Comparison of ENCODE assay signal across 8 cellular contexts in the genomic region with DNA sequence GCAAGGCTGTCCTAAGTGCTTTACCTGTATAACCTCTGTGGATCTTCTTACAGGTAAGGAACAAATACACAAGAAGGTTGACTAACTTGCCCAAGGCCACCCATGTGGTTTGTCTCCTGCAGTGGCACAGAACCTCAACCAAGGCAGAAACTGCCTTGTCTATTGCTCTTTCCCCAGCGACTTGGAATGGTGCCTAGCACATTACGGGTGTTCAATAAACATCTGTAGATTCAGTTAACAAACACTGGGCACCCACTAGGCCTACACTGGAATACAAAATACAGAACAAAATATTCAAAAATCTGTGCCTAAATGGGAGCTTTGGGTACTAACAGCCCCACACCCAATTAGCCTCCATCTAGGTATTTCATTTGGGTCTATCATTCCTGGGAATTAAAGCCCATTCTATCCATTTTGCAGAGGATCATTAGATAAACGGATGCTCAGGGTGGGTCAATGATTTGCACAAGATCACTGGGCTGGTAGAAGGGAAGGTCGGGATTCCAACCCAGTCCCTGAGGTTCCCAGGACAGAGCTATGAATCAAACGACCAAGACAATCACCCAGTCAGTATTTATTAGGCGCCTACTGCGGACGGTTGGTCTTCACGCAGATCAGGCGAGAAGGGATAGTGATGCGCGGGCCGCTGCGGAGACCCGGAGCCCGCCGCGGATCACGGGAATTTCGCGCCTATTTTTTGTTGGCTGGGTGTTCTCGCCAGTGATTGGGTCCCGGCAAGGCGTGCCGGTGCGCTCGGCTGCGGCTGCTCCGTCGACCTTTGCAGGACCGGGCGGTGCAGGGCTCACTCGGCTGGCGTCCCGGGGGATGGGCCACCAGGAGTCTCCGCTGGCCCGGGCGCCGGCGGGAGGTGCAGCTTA. TPM values are rescaled to one million over a fixed set of nuclear protein-coding genes. Genes with fewer than 3 reads are reported as not detected.
A peak's percentile ranks its signal among the peaks of the same experiment; 100 is the strongest.
DNase-seq lines count a peak whose midpoint lies in the region; ATAC-seq and TF ChIP-seq lines count a peak whose summit lies in the region.

Gene STK35, plus strand, starts transcription at position 771 of the 878 bp plus-strand sequence. Its CDS starts 55 bp downstream, at position 826.

- POLR2A ChIA-PET in activated CD4-positive, alpha-beta memory T cell treated with anti-CD3 and anti-CD28 coated beads for 36 hours (lab: Charles Lee), result interaction anchor here (1.6 to 2.2 kb wide), 2 partner anchors 19 to 369 kb away, joined by 5 to 7 read pairs; partner anchors contain the start of gene SNRPB

- DNase-seq in AG10803 (ENCODE audit: low read depth) (no peak), NCI-H2171 treated with DMSO at 0.1 percent for 48 hours (lab: John Stamatoyannopoulos, UW) (peak; percentile 90), endodermal cell (peak; percentile 89), suprapubic skin (ENCODE audit: low spot score in 2 of 2) (peak in 1 of 2 donors; percentile 88)
- peak; percentile 81 for DNase-seq in activated CD4-positive, alpha-beta memory T cell treated with anti-CD3 and anti-CD28 coated beads for 36 hours

- no peak for TF ChIP-seq EP300 in suprapubic skin (IDR thresholded peaks at IDR 0.05)

- CTCF ChIA-PET in activated CD4-positive, alpha-beta memory T cell treated with anti-CD3 and anti-CD28 coated beads for 36 hours (lab: Charles Lee), result interaction anchor here (0.5 to 1.2 kb wide), 5 partner anchors 8 to 136 kb away, joined by 3 to 4 read pairs (median 3); no protein-coding TSS in a partner anchor

- H3K36me3 Mint-ChIP-seq in activated CD4-positive, alpha-beta memory T cell treated with anti-CD3 and anti-CD28 coated beads for 36 hours, result peaks cover 21% of the 10 kb centered on the region
- peaks cover 17% of the 10 kb centered on the region for H3K36me3 Mint-ChIP-seq in endodermal cell (ENCODE audit: low read depth)

- H3K4me1 ChIP-seq in endodermal cell (ENCODE audit: control insufficient read depth, insufficient read depth, low read length), result no peaks in the 10 kb centered on the region
- H3K4me1 ChIP-seq in muscle layer of duodenum (ENCODE audit: control insufficient read depth in 1 of 2, insufficient read depth in 2 of 2, low read length in 2 of 2), result peaks cover 13 to 32% of the 10 kb centered on the region in 2 donors
- peaks cover 40% of the 10 kb centered on the region for H3K4me1 ChIP-seq in suprapubic skin

- peak within 1 kb of the TSS; percentile 99 for H3K27ac Mint-ChIP-seq in activated CD4-positive, alpha-beta memory T cell treated with anti-CD3 and anti-CD28 coated beads for 36 hours
- peak within 1 kb of the TSS; percentile 100 for H3K27ac Mint-ChIP-seq in endodermal cell

- TF ChIP-seq CTCF in AG10803 (conservative IDR thresholded peaks at IDR 0.05; ENCODE audit: low read length) (no peak), endodermal cell (conservative IDR thresholded peaks at IDR 0.05) (no peak), suprapubic skin (IDR thresholded peaks at IDR 0.05) (no peak)

- H3K27ac ChIP-seq in endodermal cell (ENCODE audit: low read depth, low read length) (peak within 1 kb of the TSS; percentile 100), muscle layer of duodenum (ENCODE audit: low read length) (peak within 1 kb of the TSS; percentile 98), suprapubic skin (peak within 1 kb of the TSS; percentile 99)

- intact Hi-C loops in activated CD4-positive, alpha-beta memory T cell treated with anti-CD3 and anti-CD28 coated beads for 36 hours (cut with micrococcal nuclease), result loop anchor here (5.0 kb wide), 1 partner anchor 134 kb away; no protein-coding TSS in a partner anchor

- WGBS in endodermal cell (ENCODE audit: insufficient coverage in 1 of 2, insufficient read length in 1 of 2), 2 experiments, result 0 to 3% methylated on average over 18 to 40 of the region's 40 CpGs
- WGBS in suprapubic skin, result 4% methylated on average over 9 of the region's 40 CpGs

- H3K9ac ChIP-seq in endodermal cell (ENCODE audit: extremely low read depth, low read length, poor library complexity, severe bottlenecking), result peak within 1 kb of the TSS; percentile 99

- TF ChIP-seq POLR2A in suprapubic skin (IDR thresholded peaks at IDR 0.05), result no peak

- peak; percentile 53 for ATAC-seq in GM18873 (IDR thresholded peaks at IDR 0.05; ENCODE audit: low FRiP score, unreplicated experiment)
- ATAC-seq in HG03095 (IDR thresholded peaks at IDR 0.05; ENCODE audit: unreplicated experiment), result peak; percentile 32

- H3K9me3 Mint-ChIP-seq in activated CD4-positive, alpha-beta memory T cell treated with anti-CD3 and anti-CD28 coated beads for 36 hours, result no peaks in the 10 kb centered on the region
- H3K9me3 Mint-ChIP-seq in endodermal cell, result no peaks in the 10 kb centered on the region

- H3K36me3 ChIP-seq in endodermal cell (ENCODE audit: control insufficient read depth, insufficient read depth, low read length) (peaks cover 14% of the 10 kb centered on the region), muscle layer of duodenum (ENCODE audit: control insufficient read depth in 1 of 2, insufficient read depth in 2 of 2, low read length in 2 of 2) (peaks cover 0 to 10% of the 10 kb centered on the region in 2 donors), suprapubic skin (no peaks in the 10 kb centered on the region)

- H3K27me3 Mint-ChIP-seq in activated CD4-positive, alpha-beta memory T cell treated with anti-CD3 and anti-CD28 coated beads for 36 hours, result no peaks in the 10 kb centered on the region
- H3K27me3 Mint-ChIP-seq in endodermal cell (ENCODE audit: insufficient read depth), result no peaks in the 10 kb centered on the region

- H3K4me3 ChIP-seq in AG10803 (ENCODE audit: low read length) (peak within 1 kb of the TSS; percentile 97), endodermal cell (ENCODE audit: low read length) (peak within 1 kb of the TSS; percentile 97), muscle layer of duodenum (ENCODE audit: low read depth in 1 of 2, low read length in 2 of 2) (peak within 1 kb of the TSS; percentile 97 to 99), suprapubic skin (peak within 1 kb of the TSS; percentile 96)

- no peaks in the 10 kb centered on the region for H3K9me3 ChIP-seq in endodermal cell (ENCODE audit: control insufficient read depth, low read length)
- no peaks in the 10 kb centered on the region for H3K9me3 ChIP-seq in muscle layer of duodenum (ENCODE audit: control insufficient read depth in 1 of 2, low read length in 2 of 2)
- H3K9me3 ChIP-seq in suprapubic skin, result no peaks in the 10 kb centered on the region

- peak within 1 kb of the TSS; percentile 77 for H3K4me3 Mint-ChIP-seq in activated CD4-positive, alpha-beta memory T cell treated with anti-CD3 and anti-CD28 coated beads for 36 hours
- H3K4me3 Mint-ChIP-seq in endodermal cell, result peak within 1 kb of the TSS; percentile 73

- no peaks in the 10 kb centered on the region for H3K27me3 ChIP-seq in endodermal cell (ENCODE audit: control insufficient read depth, insufficient read depth, low read length, poor library complexity, severe bottlenecking)
- no peaks in the 10 kb centered on the region for H3K27me3 ChIP-seq in muscle layer of duodenum (ENCODE audit: low read depth, low read length)
- no peaks in the 10 kb centered on the region for H3K27me3 ChIP-seq in suprapubic skin

- peaks cover 38% of the 10 kb centered on the region for H3K4me1 Mint-ChIP-seq in activated CD4-positive, alpha-beta memory T cell treated with anti-CD3 and anti-CD28 coated beads for 36 hours (ENCODE audit: low read depth)
- peaks cover 19% of the 10 kb centered on the region for H3K4me1 Mint-ChIP-seq in endodermal cell

RNA-seq across cellular contexts. Expression of gene STK35, which starts in this region (rescaled TPM):
- total RNA-seq in activated CD4-positive, alpha-beta memory T cell treated with anti-CD3 and anti-CD28 coated beads for 36 hours, result 10 to 100 TPM; 18.0 to 18.1 TPM
- total RNA-seq in endodermal cell, result 10 to 100 TPM; 44.0 to 46.3 TPM
- polyA plus RNA-seq in endodermal cell (2013, experiment 1 of 2), result 17.3 TPM
- 16.2 TPM for polyA plus RNA-seq in endodermal cell (2013, experiment 2 of 2)
- 10 to 100 TPM; 23.2 to 33.6 (median 25.2) TPM for total RNA-seq in suprapubic skin
